30 cellular contexts compared by ENCODE assay signal in the genomic region with DNA sequence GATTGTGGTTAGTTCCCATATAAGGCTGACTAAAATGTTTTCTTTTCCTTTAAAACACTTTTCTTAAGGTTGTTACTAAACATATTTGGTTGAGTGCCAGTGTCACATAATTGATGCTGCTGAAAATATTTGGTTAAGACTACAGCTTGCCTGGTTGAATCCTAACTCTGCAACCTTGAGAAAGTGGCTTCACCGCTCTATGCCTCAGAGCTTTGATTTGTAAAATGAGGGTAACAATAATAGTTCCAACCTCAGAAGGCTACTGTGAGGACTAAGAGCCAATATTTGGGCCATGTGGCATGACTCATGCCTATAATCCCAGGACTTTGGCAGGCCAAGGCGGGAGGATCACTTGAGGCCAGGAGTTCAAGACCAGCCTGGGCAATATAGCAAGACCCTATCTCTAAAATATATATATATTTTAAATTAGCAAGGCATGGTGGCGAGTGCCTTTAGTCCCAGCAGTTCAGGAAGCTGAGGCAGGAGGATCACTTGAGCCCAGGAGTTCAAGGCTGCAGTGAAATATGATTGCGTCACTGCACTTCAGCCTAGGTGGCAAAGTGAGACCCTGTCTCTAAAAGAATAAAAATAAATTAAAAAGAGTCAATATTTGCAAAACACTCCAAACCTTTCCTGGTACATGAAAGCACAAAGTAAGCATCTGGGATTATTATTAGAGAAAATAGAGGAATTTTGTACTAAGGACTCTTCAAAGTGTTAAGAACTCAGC. TPM values are rescaled to one million over a fixed set of nuclear protein-coding genes. Genes with fewer than 3 reads are reported as not detected.
A peak's percentile ranks its signal among the peaks of the same experiment; 100 is the strongest.
DNase-seq lines count a peak whose midpoint lies in the region; TF ChIP-seq lines count a peak whose summit lies in the region.
"Had no signal": no experiment of that assay in that cellular context is flagged by ENCODE, and none has a peak within 500 bp of the region (broad histone marks: within the 10 kb centered on the region; RNA-seq: fewer than 3 reads in every experiment).

No MANE protein-coding gene starts in this region.

- no peak for TF ChIP-seq CTCF in AG04449 (IDR thresholded peaks at IDR 0.05; ENCODE audit: insufficient read depth, low read length, missing control alignments)
- TF ChIP-seq CTCF in HFFc6 (IDR thresholded peaks at IDR 0.05): no peak
- no peak for TF ChIP-seq CTCF in dorsolateral prefrontal cortex (IDR thresholded peaks at IDR 0.05 in 54 of 56, conservative IDR thresholded peaks at IDR 0.05 in 2 of 56; ENCODE audit: low read depth in 1 of 56, partially characterized antibody in 56 of 56)

- CTCF ChIA-PET in AG04449 (lab: Yijun Ruan, JAX): interaction anchor here (1.9 kb wide), 1 partner anchor 10 kb away, joined by 7 read pairs; no protein-coding TSS in a partner anchor

- no peak overlapping the region for H3K27ac Mint-ChIP-seq in HFFc6
- H3K27ac Mint-ChIP-seq: activated B cell treated with CpG ODN at 0.5 μM for 24 hours; activated naive CD4-positive, alpha-beta T cell treated with anti-CD3 and anti-CD28 coated beads for 36 hours; B cell; CD8-positive, alpha-beta memory T cell; natural killer cell treated with Interleukin-12 subunit alpha and Interleukin-12 subunit beta and Interleukin-15 and Interleukin-18, amount 100 ng/mL, for 72 hours had no signal

- H3K4me3 ChIP-seq in AG04449 (ENCODE audit: low read depth, low read length) (no peak overlapping the region), dorsolateral prefrontal cortex (no peak overlapping the region)
- H3K4me3 ChIP-seq: esophagus muscularis mucosa, mucosa of descending colon, pancreas, stomach, transverse colon had no signal

- intact Hi-C loops in cardiac septum (cut with DNase I): no loop called here
- intact Hi-C loops in dorsolateral prefrontal cortex (cut with DNase I): no loop called here

- DNase-seq in AG04449 (ENCODE audit: low read depth, low spot score) (peak; percentile 58), HFFc6 (peak; percentile 44), astrocyte of the hippocampus (ENCODE audit: low read depth, low spot score) (peak; percentile 25), hepatic stellate cell (ENCODE audit: low spot score) (peak; percentile 12), cardiac septum (ENCODE audit: low spot score) (no peak), dorsolateral prefrontal cortex (no peak), MV-4-11 (lab: John Stamatoyannopoulos, UW) (no peak), NCI-H1694 treated with DMSO at 0.1 percent for 48 hours (lab: John Stamatoyannopoulos, UW) (no peak)
- DNase-seq: activated B cell treated with CpG ODN at 0.5 μM for 24 hours; activated CD4-positive, alpha-beta T cell treated with anti-CD3 and anti-CD28 coated beads, Interleukin-2, amount 50 U/mL, for 1 hour; activated naive CD4-positive, alpha-beta T cell treated with anti-CD3 and anti-CD28 coated beads for 36 hours; CD8-positive, alpha-beta memory T cell; cortex of kidney; DMS153; GDM1; glutamatergic neuron; Kasumi-1; kidney; mucosa of descending colon; NCI-H1105 treated with DMSO at 0.1 percent for 48 hours; NCI-H2029; NCI-H526; pancreas; stimulated activated CD4-positive, alpha-beta T cell treated with anti-CD3 and anti-CD28 coated beads, Interleukin-2, amount 100 ng/mL, for 24 hours; stomach; T1000; transverse colon had no signal

- POLR2A ChIA-PET in AG04449 (lab: Yijun Ruan, JAX): no interaction called here

- peaks cover 7% of the 10 kb centered on the region for H3K36me3 Mint-ChIP-seq in HFFc6 (ENCODE audit: low read depth)

- peaks cover 4% of the 10 kb centered on the region for H3K27me3 Mint-ChIP-seq in HFFc6 (ENCODE audit: insufficient read depth)
- H3K27me3 Mint-ChIP-seq: activated B cell treated with CpG ODN at 0.5 μM for 24 hours; B cell; CD8-positive, alpha-beta memory T cell had no signal

- no peak overlapping the region for H3K27ac ChIP-seq in dorsolateral prefrontal cortex
- H3K27ac ChIP-seq: esophagus muscularis mucosa, pancreas, stomach, transverse colon had no signal

- peaks cover 7% of the 10 kb centered on the region for H3K9me3 Mint-ChIP-seq in HFFc6

- H3K4me3 Mint-ChIP-seq in HFFc6: no peak overlapping the region
- H3K4me3 Mint-ChIP-seq: activated B cell treated with CpG ODN at 0.5 μM for 24 hours; activated naive CD4-positive, alpha-beta T cell treated with anti-CD3 and anti-CD28 coated beads for 36 hours; B cell; CD8-positive, alpha-beta memory T cell; natural killer cell treated with Interleukin-12 subunit alpha and Interleukin-12 subunit beta and Interleukin-15 and Interleukin-18, amount 100 ng/mL, for 72 hours had no signal

- H3K4me1 Mint-ChIP-seq in HFFc6 (ENCODE audit: low read depth): peaks cover 14% of the 10 kb centered on the region
- H3K4me1 Mint-ChIP-seq: activated B cell treated with CpG ODN at 0.5 μM for 24 hours; B cell; CD8-positive, alpha-beta memory T cell had no signal

- no peaks in the 10 kb centered on the region for H3K27me3 ChIP-seq in dorsolateral prefrontal cortex
- H3K27me3 ChIP-seq: esophagus muscularis mucosa, pancreas, stomach, transverse colon had no signal

RNA-seq across cellular contexts. Expression of a gene that starts 7.1 kb away (rescaled TPM):
- total RNA-seq in HFFc6 (2021; fragmentation: NEBNext Ultra II Directional; extraction: Animal tissue kit (Norgen Biotek cat#: 25700)): 1 to 10 TPM; 4.1 to 9.5 (median 9.0) TPM
- 0.16 TPM for total RNA-seq in cardiac septum
- under 1 TPM in 19 of 120 experiments, not detected in 101; 0.18 to 0.67 (median 0.29) TPM for total RNA-seq in dorsolateral prefrontal cortex

Comparison
In these comparisons a context has a peak if more than half of its experiments do, and no peak if none do; other contexts are left out.
1. DNase-seq: peak in AG04449 (single experiment), HFFc6 (single experiment), astrocyte of the hippocampus (single experiment) and hepatic stellate cell (single experiment); none in cardiac septum (single experiment), dorsolateral prefrontal cortex (0 of 10), MV-4-11 (single experiment) and NCI-H1694 treated with DMSO at 0.1 percent for 48 hours (single experiment).